8 cellular contexts compared by ENCODE assay signal in genomic region chr15:41544650-41545015, GRCh38. TPM values are rescaled to one million over a fixed set of nuclear protein-coding genes. Genes with fewer than 3 reads are reported as not detected.
DNase-seq lines count a peak whose midpoint lies in the region; ATAC-seq, FAIRE-seq and TF ChIP-seq lines count a peak whose summit lies in the region.

No MANE protein-coding gene starts in this region.

- TF ChIP-seq CTCF in DOHH2 (IDR thresholded peaks at IDR 0.05; ENCODE audit: low read depth, low read length, poor library complexity, severe bottlenecking) (no peak), fibroblast of mammary gland (conservative IDR thresholded peaks at IDR 0.05; ENCODE audit: control insufficient read depth, insufficient read depth, low read depth, low read length) (no peak), prostate gland (IDR thresholded peaks at IDR 0.05) (no peak), kidney (IDR thresholded peaks at IDR 0.05; ENCODE audit: borderline replicate concordance, extremely low read depth, insufficient read depth) (no peak)

- 67% methylated on average over 15 of the region's 15 CpGs for WGBS in prostate gland

- peaks cover 12% of the 10 kb centered on the region for H3K4me1 ChIP-seq in DOHH2 (ENCODE audit: control insufficient read depth, low read length)
- peaks cover 16% of the 10 kb centered on the region for H3K4me1 ChIP-seq in SJSA1 (replicated peaks)
- H3K4me1 ChIP-seq in prostate gland (replicated peaks), result no peaks in the 10 kb centered on the region
- peaks cover 0 to 2% of the 10 kb centered on the region in 2 donors for H3K4me1 ChIP-seq in kidney (ENCODE audit: control insufficient read depth in 1 of 2, insufficient read depth in 1 of 2, low read depth in 1 of 2, low read length in 2 of 2)

- no peak for ATAC-seq in GM19328 (IDR thresholded peaks at IDR 0.05; ENCODE audit: unreplicated experiment)

- intact Hi-C loops in prostate gland (cut with DNase I) (no loop called here), kidney (cut with DNase I) (no loop called here)

- DNase-seq in SJSA1 (ENCODE audit: low read depth in 1 of 2, low spot score in 2 of 2), result no peak
- DNase-seq in fibroblast of mammary gland (ENCODE audit: low read depth), result peak; percentile 78
- no peak for DNase-seq in prostate gland (ENCODE audit: low spot score)
- no peak for DNase-seq in NCI-H1048 (lab: John Stamatoyannopoulos, UW)
- DNase-seq in AG08396 (ENCODE audit: low spot score), result no peak
- DNase-seq in kidney, result no peak

- peaks cover 25% of the 10 kb centered on the region for H3K79me2 ChIP-seq in DOHH2 (ENCODE audit: control insufficient read depth, low read length)

- H3K36me3 ChIP-seq in DOHH2 (ENCODE audit: control insufficient read depth, low read length) (peaks cover 3% of the 10 kb centered on the region; the same call in 1 of the 2 replicates), SJSA1 (peaks cover 2% of the 10 kb centered on the region; the same call in 1 of the 2 replicates), prostate gland (no peaks in the 10 kb centered on the region), kidney (ENCODE audit: control insufficient read depth in 1 of 2, insufficient read depth in 2 of 2, low read length in 2 of 2) (no peaks in the 10 kb centered on the region)

- H3K9ac ChIP-seq in kidney (ENCODE audit: low read length in 2 of 2), result no peak overlapping the region

- H3K9me3 ChIP-seq in DOHH2 (ENCODE audit: control insufficient read depth, insufficient read depth, low read length) (no peaks in the 10 kb centered on the region), SJSA1 (replicated peaks) (no peaks in the 10 kb centered on the region), prostate gland (no peaks in the 10 kb centered on the region), kidney (ENCODE audit: control insufficient read depth in 1 of 2, low read length in 2 of 2) (no peaks in the 10 kb centered on the region)

- no peak for TF ChIP-seq POLR2A in prostate gland (IDR thresholded peaks at IDR 0.05)

- peak overlapping the region; percentile 98 for H3K4me3 ChIP-seq in DOHH2 (ENCODE audit: low read length)
- peak overlapping the region; percentile 64 for H3K4me3 ChIP-seq in SJSA1
- H3K4me3 ChIP-seq in fibroblast of mammary gland (ENCODE audit: control insufficient read depth, low read depth, low read length), result peak overlapping the region; percentile 83
- H3K4me3 ChIP-seq in prostate gland, result peak overlapping the region; percentile 60 to 78
- H3K4me3 ChIP-seq in kidney (ENCODE audit: low read length in 2 of 2), result peak overlapping the region in 1 of 2 donors; percentile 100

- H3K27me3 ChIP-seq in DOHH2 (ENCODE audit: control insufficient read depth, low read length), result no peaks in the 10 kb centered on the region
- H3K27me3 ChIP-seq in SJSA1 (replicated peaks), result no peaks in the 10 kb centered on the region
- no peaks in the 10 kb centered on the region for H3K27me3 ChIP-seq in prostate gland (replicated peaks; ENCODE audit: insufficient read depth)

- no peak overlapping the region for H3K27ac ChIP-seq in DOHH2 (ENCODE audit: low read depth, low read length)
- no peak overlapping the region for H3K27ac ChIP-seq in SJSA1
- peak overlapping the region in 1 of 2 donors; percentile 68 for H3K27ac ChIP-seq in prostate gland
- H3K27ac ChIP-seq in kidney (ENCODE audit: low read depth in 2 of 2, low read length in 2 of 2), result no peak overlapping the region

- no peaks in the 10 kb centered on the region for H3F3A ChIP-seq in DOHH2 (ENCODE audit: control insufficient read depth, insufficient read depth)

- H3K4me2 ChIP-seq in DOHH2 (ENCODE audit: low read length), result peak overlapping the region; percentile 68

- H4K20me1 ChIP-seq in DOHH2 (ENCODE audit: control insufficient read depth, insufficient read depth, low read depth, low read length), result no peaks in the 10 kb centered on the region

- no peaks in the 10 kb centered on the region for H3K9me2 ChIP-seq in DOHH2 (replicated peaks; ENCODE audit: control insufficient read depth, low read length)

- FAIRE-seq in kidney (lab: Jason Lieb, UNC), result no peak

RNA-seq across cellular contexts. Expression of gene RPAP1, which starts 0.6 kb away (rescaled TPM):
- 17.4 and 22.4 TPM in 2 replicates for total RNA-seq in SJSA1 (2014; rRNA removed; shearing (Covaris generic))
- total RNA-seq in prostate gland, result 10 to 100 TPM; 17.0 to 47.3 TPM
- total RNA-seq in kidney, result 35.4 TPM
- 8.0 TPM for polyA plus RNA-seq in kidney (ENCODE audit: insufficient read depth, low read depth, low replicate concordance)

RNA-seq across cellular contexts. Expression of gene TYRO3, which starts 14.4 kb away (rescaled TPM):
- 8.9 and 17.2 TPM in 2 replicates for total RNA-seq in SJSA1 (2014; rRNA removed; shearing (Covaris generic))
- total RNA-seq in prostate gland (10 to 100 TPM in 1 of 2 donors, 1 to 10 TPM in 1; 5.2 to 99.6 TPM), kidney (2.5 TPM)
- polyA plus RNA-seq in kidney (ENCODE audit: insufficient read depth, low read depth, low replicate concordance), result 46.5 TPM

RNA-seq across cellular contexts. Expression of gene LTK, which starts 31.0 kb away (rescaled TPM):
- total RNA-seq in SJSA1 (2014; rRNA removed; shearing (Covaris generic)), result 0.24 and 0.31 TPM in 2 replicates
- total RNA-seq in prostate gland (1 to 10 TPM in 1 of 2 donors, not detected in 1; 1.5 TPM), kidney (0.91 TPM)
- polyA plus RNA-seq in kidney (ENCODE audit: insufficient read depth, low read depth, low replicate concordance), result 6.7 TPM

RNA-seq across cellular contexts. Expression of gene ITPKA, which starts 51.0 kb away (rescaled TPM):
- total RNA-seq in SJSA1 (2014; rRNA removed; shearing (Covaris generic)), result 4.4 and 5.7 TPM in 2 replicates
- 10 to 100 TPM in 1 of 2 donors, under 1 TPM in 1; 0.23 to 14.2 TPM for total RNA-seq in prostate gland
- 0.66 TPM for total RNA-seq in kidney
- polyA plus RNA-seq in kidney (ENCODE audit: insufficient read depth, low read depth, low replicate concordance), result not detected
